In the genomic region with DNA sequence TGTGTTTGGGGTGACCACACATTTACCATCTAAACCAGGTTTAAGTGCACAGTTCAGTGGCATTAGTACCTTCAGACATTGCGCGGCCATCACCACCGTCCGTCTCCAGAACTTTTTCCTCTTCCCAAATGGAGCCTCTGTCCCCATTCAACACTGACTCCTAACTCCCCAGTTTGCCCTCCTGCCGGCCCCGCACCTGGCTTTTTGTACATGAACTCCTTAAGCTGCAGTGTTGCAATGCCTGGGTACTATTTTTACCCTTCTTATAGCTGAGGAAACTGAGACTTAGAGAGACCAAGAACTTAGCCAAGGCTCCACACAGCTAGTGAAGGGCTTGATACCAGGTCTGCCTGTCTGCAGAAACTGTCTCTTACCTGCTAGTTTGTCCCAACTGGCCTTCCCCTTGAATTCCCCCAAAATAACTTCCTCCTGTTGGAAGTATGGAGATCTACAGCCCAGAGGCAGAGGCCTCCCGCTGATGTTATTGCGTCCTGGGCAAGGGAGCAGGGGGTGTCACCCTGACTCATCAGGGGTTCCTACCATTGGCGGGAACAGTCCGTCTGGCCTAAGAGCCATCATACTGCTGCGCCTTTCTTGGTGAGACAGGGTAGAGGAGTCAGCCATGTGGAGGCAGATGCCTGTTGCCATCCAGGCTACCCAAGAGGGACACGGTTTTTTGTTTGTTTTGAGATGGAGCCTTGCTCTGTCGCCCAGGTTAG, we compare ENCODE assay signal across 18 cellular contexts.
DNase-seq lines count a peak whose midpoint lies in the region; ATAC-seq and TF ChIP-seq lines count a peak whose summit lies in the region.
"Had no signal": no experiment of that assay in that cellular context is flagged by ENCODE, and none has a peak within 500 bp of the region (broad histone marks: within the 10 kb centered on the region; RNA-seq: fewer than 3 reads in every experiment).

No MANE protein-coding gene starts in this region.

- no peaks in the 10 kb centered on the region for H3K27me3 Mint-ChIP-seq in activated CD8-positive, alpha-beta T cell treated with anti-CD3 and anti-CD28 coated beads, Interleukin-2, amount 10 ng/mL, durations not matched to agents 7 days and 5 days (ENCODE audit: low read depth)
- H3K27me3 Mint-ChIP-seq in activated CD8-positive, alpha-beta T cell treated with anti-CD3 and anti-CD28 coated beads for 36 hours, result no peaks in the 10 kb centered on the region
- H3K27me3 Mint-ChIP-seq in GM23338 (ENCODE audit: insufficient read depth, low read depth, poor library complexity), result peaks cover 4% of the 10 kb centered on the region

- H2AFZ ChIP-seq in trophoblast cell (ENCODE audit: insufficient read depth, low read length, poor library complexity) (no peak overlapping the region), GM23338 (no peak overlapping the region)

- H4K20me1 ChIP-seq in GM23338 (replicated peaks; ENCODE audit: insufficient read depth), result peaks cover 4% of the 10 kb centered on the region; the same call in 1 of the 2 replicates

- H3F3A ChIP-seq in GM23338 (replicated peaks; ENCODE audit: low read depth), result no peaks in the 10 kb centered on the region

- H3K9ac ChIP-seq in trophoblast cell (ENCODE audit: low read length), result no peak overlapping the region
- H3K9ac ChIP-seq: BLaER1 had no signal

- H3K9me2 ChIP-seq in GM23338 (ENCODE audit: insufficient read depth), result no peaks in the 10 kb centered on the region

- no peak overlapping the region for H3K23ac ChIP-seq in trophoblast cell (ENCODE audit: low read length)

- peak overlapping the region; percentile 41 for H2BK12ac ChIP-seq in trophoblast cell (ENCODE audit: low read length)

- H3K4me1 ChIP-seq in trophoblast cell (ENCODE audit: control insufficient read depth in 1 of 2, insufficient read depth in 2 of 2, low read length in 2 of 2) (peaks cover 16 to 19% of the 10 kb centered on the region in 2 experiments), esophagus muscularis mucosa (peaks cover 9 to 20% (median 16%) of the 10 kb centered on the region in 4 donors), GM23338 (ENCODE audit: insufficient read depth) (no peaks in the 10 kb centered on the region)

- H3K27ac Mint-ChIP-seq in activated CD8-positive, alpha-beta T cell treated with anti-CD3 and anti-CD28 coated beads, Interleukin-2, amount 10 ng/mL, durations not matched to agents 7 days and 5 days, result peak overlapping the region; percentile 15
- H3K27ac Mint-ChIP-seq in activated CD8-positive, alpha-beta T cell treated with anti-CD3 and anti-CD28 coated beads for 36 hours, result no peak overlapping the region
- no peak overlapping the region for H3K27ac Mint-ChIP-seq in GM23338
- H3K27ac Mint-ChIP-seq: CD8-positive, alpha-beta T cell had no signal

- no peak overlapping the region for H3K4me3 ChIP-seq in fibroblast of mammary gland (ENCODE audit: control insufficient read depth, low read depth, low read length)
- no peak overlapping the region for H3K4me3 ChIP-seq in trophoblast cell (ENCODE audit: low read depth, low read length)
- H3K4me3 ChIP-seq in esophagus muscularis mucosa, result no peak overlapping the region
- no peak overlapping the region for H3K4me3 ChIP-seq in GM23338
- H3K4me3 ChIP-seq: BLaER1 had no signal

- no peaks in the 10 kb centered on the region for H3K79me2 ChIP-seq in trophoblast cell (ENCODE audit: control insufficient read depth, insufficient read depth, low read length, poor library complexity)
- no peaks in the 10 kb centered on the region for H3K79me2 ChIP-seq in GM23338 (replicated peaks; ENCODE audit: insufficient read depth)

- no peak overlapping the region for H4K12ac ChIP-seq in trophoblast cell (ENCODE audit: low read depth, low read length)

- CTCF ChIA-PET in activated CD8-positive, alpha-beta T cell treated with anti-CD3 and anti-CD28 coated beads, Interleukin-2, amount 10 ng/mL, durations not matched to agents 7 days and 5 days (lab: Charles Lee), result no interaction called here
- CTCF ChIA-PET in activated CD8-positive, alpha-beta T cell treated with anti-CD3 and anti-CD28 coated beads for 36 hours (lab: Charles Lee), result interaction anchor here (1.2 to 2.0 kb wide), 3 partner anchors 7 to 271 kb away, joined by 3 to 5 read pairs (median 4); a partner anchor contains a TSS

- ATAC-seq in activated CD8-positive, alpha-beta T cell treated with anti-CD3 and anti-CD28 coated beads, Interleukin-2, amount 10 ng/mL, durations not matched to agents 7 days and 5 days, result no peak
- ATAC-seq in activated CD8-positive, alpha-beta T cell treated with anti-CD3 and anti-CD28 coated beads for 36 hours, result no peak
- ATAC-seq in GM19467 (IDR thresholded peaks at IDR 0.05; ENCODE audit: unreplicated experiment) (no peak), GM23338 (no peak), left lobe of liver (no peak)
- ATAC-seq: CD8-positive, alpha-beta T cell; HCT116 had no signal

- H3K4me3 Mint-ChIP-seq in activated CD8-positive, alpha-beta T cell treated with anti-CD3 and anti-CD28 coated beads, Interleukin-2, amount 10 ng/mL, durations not matched to agents 7 days and 5 days, result no peak overlapping the region
- H3K4me3 Mint-ChIP-seq in activated CD8-positive, alpha-beta T cell treated with anti-CD3 and anti-CD28 coated beads for 36 hours, result no peak overlapping the region
- no peak overlapping the region for H3K4me3 Mint-ChIP-seq in GM23338
- H3K4me3 Mint-ChIP-seq: CD8-positive, alpha-beta T cell had no signal

- no peak overlapping the region for H3K18ac ChIP-seq in trophoblast cell (ENCODE audit: low read length)

- peak overlapping the region; percentile 33 for H3K14ac ChIP-seq in trophoblast cell (ENCODE audit: low read length)

- no peaks in the 10 kb centered on the region for H3K4me1 Mint-ChIP-seq in activated CD8-positive, alpha-beta T cell treated with anti-CD3 and anti-CD28 coated beads, Interleukin-2, amount 10 ng/mL, durations not matched to agents 7 days and 5 days (ENCODE audit: low read depth)
- no peaks in the 10 kb centered on the region for H3K4me1 Mint-ChIP-seq in activated CD8-positive, alpha-beta T cell treated with anti-CD3 and anti-CD28 coated beads for 36 hours (ENCODE audit: low read depth)
- no peaks in the 10 kb centered on the region; the same call in 2 of the 3 replicates for H3K4me1 Mint-ChIP-seq in GM23338

- no peak overlapping the region for H4K91ac ChIP-seq in trophoblast cell (ENCODE audit: low read depth, low read length)

- H3K4ac ChIP-seq in trophoblast cell (ENCODE audit: low read depth, low read length), result no peak overlapping the region

- WGBS in trophoblast cell (ENCODE audit: extremely low coverage, insufficient coverage, insufficient read length), result no CpG with 5 or more reads among the region's 13 CpGs
- WGBS in esophagus muscularis mucosa, result 93% methylated on average over 13 of the region's 13 CpGs

- POLR2A ChIA-PET in activated CD8-positive, alpha-beta T cell treated with anti-CD3 and anti-CD28 coated beads, Interleukin-2, amount 10 ng/mL, durations not matched to agents 7 days and 5 days (lab: Charles Lee), result no interaction called here
- POLR2A ChIA-PET in activated CD8-positive, alpha-beta T cell treated with anti-CD3 and anti-CD28 coated beads for 36 hours (lab: Charles Lee), result interaction anchor here (0.6 to 0.7 kb wide), 2 partner anchors 35 to 177 kb away, joined by 3 read pairs; a partner anchor contains a TSS

- no peak overlapping the region for H2BK5ac ChIP-seq in trophoblast cell (ENCODE audit: low read depth, low read length, poor library complexity)

- no peak overlapping the region for H2BK120ac ChIP-seq in trophoblast cell (ENCODE audit: insufficient read depth, low read length, poor library complexity)

- H3K27ac ChIP-seq in trophoblast cell (ENCODE audit: low read depth, low read length) (no peak overlapping the region), esophagus muscularis mucosa (replicated peaks in 1 of 4) (no peak overlapping the region), GM23338 (ENCODE audit: low read depth) (no peak overlapping the region)
- H3K27ac ChIP-seq: BLaER1, RWPE1 had no signal

- H2AK5ac ChIP-seq in trophoblast cell (ENCODE audit: low read length), result peak overlapping the region; percentile 42

- H3K36me3 Mint-ChIP-seq in activated CD8-positive, alpha-beta T cell treated with anti-CD3 and anti-CD28 coated beads, Interleukin-2, amount 10 ng/mL, durations not matched to agents 7 days and 5 days (ENCODE audit: low read depth), result peaks cover 17% of the 10 kb centered on the region
- peaks cover 31% of the 10 kb centered on the region for H3K36me3 Mint-ChIP-seq in activated CD8-positive, alpha-beta T cell treated with anti-CD3 and anti-CD28 coated beads for 36 hours (ENCODE audit: low read depth)
- peaks cover 67% of the 10 kb centered on the region for H3K36me3 Mint-ChIP-seq in GM23338 (ENCODE audit: low read depth)

- peaks cover 56 to 65% of the 10 kb centered on the region in 2 experiments for H3K36me3 ChIP-seq in trophoblast cell (ENCODE audit: control insufficient read depth in 1 of 2, insufficient read depth in 2 of 2, low read length in 2 of 2)
- H3K36me3 ChIP-seq in esophagus muscularis mucosa, result peaks cover 8 to 76% (median 63%) of the 10 kb centered on the region in 4 donors
- H3K36me3 ChIP-seq in GM23338 (ENCODE audit: insufficient read depth), result peaks cover 34% of the 10 kb centered on the region

- H4K8ac ChIP-seq in trophoblast cell (ENCODE audit: low read depth, low read length), result no peak overlapping the region

- no peak for DNase-seq in activated CD8-positive, alpha-beta T cell treated with anti-CD3 and anti-CD28 coated beads, Interleukin-2, amount 10 ng/mL, durations not matched to agents 7 days and 5 days
- DNase-seq in activated CD8-positive, alpha-beta T cell treated with anti-CD3 and anti-CD28 coated beads for 36 hours, result no peak
- DNase-seq in fibroblast of mammary gland (ENCODE audit: low read depth), result peak; percentile 18
- no peak for DNase-seq in trophoblast cell
- no peak for DNase-seq in esophagus muscularis mucosa (ENCODE audit: extremely low spot score)
- DNase-seq in GM23338 (ENCODE audit: low spot score), result no peak
- DNase-seq in left lobe of liver (ENCODE audit: low spot score), result no peak
- DNase-seq: CD8-positive, alpha-beta T cell; DMS79; NCI-H1436; NCI-H2029 treated with DMSO at 0.1 percent for 48 hours; NCI-H2171 treated with DMSO at 0.1 percent for 48 hours; NCI-H446 treated with DMSO at 0.1 percent for 48 hours; NCI-H748 treated with DMSO at 0.1 percent for 48 hours had no signal

- no peak for TF ChIP-seq CTCF in activated CD8-positive, alpha-beta T cell treated with anti-CD3 and anti-CD28 coated beads for 36 hours (IDR thresholded peaks at IDR 0.05)
- TF ChIP-seq CTCF in fibroblast of mammary gland (conservative IDR thresholded peaks at IDR 0.05; ENCODE audit: control insufficient read depth, insufficient read depth, low read depth, low read length), result no peak
- TF ChIP-seq CTCF in esophagus muscularis mucosa (IDR thresholded peaks at IDR 0.05), result no peak
- TF ChIP-seq CTCF in GM23338 (conservative IDR thresholded peaks at IDR 0.05; ENCODE audit: low read depth in 2 of 2), result no peak

- intact Hi-C loops in activated CD8-positive, alpha-beta T cell treated with anti-CD3 and anti-CD28 coated beads for 36 hours (cut with micrococcal nuclease), result no loop called here
- intact Hi-C loops in esophagus muscularis mucosa (cut with DNase I), result no loop called here

- TF ChIP-seq EP300 in esophagus muscularis mucosa (IDR thresholded peaks at IDR 0.05), result no peak

- H3K4me2 ChIP-seq in trophoblast cell (ENCODE audit: low read length) (no peak overlapping the region), GM23338 (no peak overlapping the region)
- H3K4me2 ChIP-seq: BLaER1 had no signal

- H3K27me3 ChIP-seq in trophoblast cell (ENCODE audit: insufficient read depth, low read length) (no peaks in the 10 kb centered on the region), esophagus muscularis mucosa (no peaks in the 10 kb centered on the region), GM23338 (ENCODE audit: insufficient read depth) (no peaks in the 10 kb centered on the region)
- H3K27me3 ChIP-seq: BLaER1 had no signal

- H3K9me3 ChIP-seq in trophoblast cell (ENCODE audit: insufficient read depth, low read depth, low read length), result peaks cover 6% of the 10 kb centered on the region
- H3K9me3 ChIP-seq in esophagus muscularis mucosa, result no peaks in the 10 kb centered on the region
- H3K9me3 ChIP-seq: BLaER1 had no signal

- peaks cover 8% of the 10 kb centered on the region for H3K79me1 ChIP-seq in trophoblast cell (ENCODE audit: low read length)

- TF ChIP-seq POLR2A in esophagus muscularis mucosa (IDR thresholded peaks at IDR 0.05; ENCODE audit: low read depth), result no peak

- H3K9me3 Mint-ChIP-seq in activated CD8-positive, alpha-beta T cell treated with anti-CD3 and anti-CD28 coated beads, Interleukin-2, amount 10 ng/mL, durations not matched to agents 7 days and 5 days (ENCODE audit: insufficient read depth), result no peaks in the 10 kb centered on the region
- H3K9me3 Mint-ChIP-seq in activated CD8-positive, alpha-beta T cell treated with anti-CD3 and anti-CD28 coated beads for 36 hours, result no peaks in the 10 kb centered on the region
- H3K9me3 Mint-ChIP-seq in GM23338, result no peaks in the 10 kb centered on the region
- H3K9me3 Mint-ChIP-seq: CD8-positive, alpha-beta T cell had no signal
